Comparison of ENCODE assay signal across 1 cellular context in genomic region chr11:78493413-78493975, GRCh38.
TF ChIP-seq lines count a peak whose summit lies in the region.

No MANE protein-coding gene starts in this region.

TF ChIP-seq in K562, 482 proteins besides CTCF, POLR2A, EP300 and RAD21 (continued from another document):
- TF ChIP-seq CHD7 (IDR thresholded peaks at IDR 0.05; ENCODE audit: low read depth, low read length) (no peak), ZBTB40 (IDR thresholded peaks at IDR 0.05) (peak; percentile 78), ZBTB40 (CRISPR knock-in tag; IDR thresholded peaks at IDR 0.05) (peak; percentile 66), GATAD2A (IDR thresholded peaks at IDR 0.05) (no peak), ZNF384 (IDR thresholded peaks at IDR 0.05; ENCODE audit: low read depth, low read length) (peak; percentile 47; the same call in 1 of the 2 replicates), TCF7 (IDR thresholded peaks at IDR 0.05; ENCODE audit: borderline replicate concordance) (no peak), ZHX1 (conservative IDR thresholded peaks at IDR 0.05; ENCODE audit: low read length) (no peak)
